Comparison of ENCODE assay signal across 8 cellular contexts in the genomic region with DNA sequence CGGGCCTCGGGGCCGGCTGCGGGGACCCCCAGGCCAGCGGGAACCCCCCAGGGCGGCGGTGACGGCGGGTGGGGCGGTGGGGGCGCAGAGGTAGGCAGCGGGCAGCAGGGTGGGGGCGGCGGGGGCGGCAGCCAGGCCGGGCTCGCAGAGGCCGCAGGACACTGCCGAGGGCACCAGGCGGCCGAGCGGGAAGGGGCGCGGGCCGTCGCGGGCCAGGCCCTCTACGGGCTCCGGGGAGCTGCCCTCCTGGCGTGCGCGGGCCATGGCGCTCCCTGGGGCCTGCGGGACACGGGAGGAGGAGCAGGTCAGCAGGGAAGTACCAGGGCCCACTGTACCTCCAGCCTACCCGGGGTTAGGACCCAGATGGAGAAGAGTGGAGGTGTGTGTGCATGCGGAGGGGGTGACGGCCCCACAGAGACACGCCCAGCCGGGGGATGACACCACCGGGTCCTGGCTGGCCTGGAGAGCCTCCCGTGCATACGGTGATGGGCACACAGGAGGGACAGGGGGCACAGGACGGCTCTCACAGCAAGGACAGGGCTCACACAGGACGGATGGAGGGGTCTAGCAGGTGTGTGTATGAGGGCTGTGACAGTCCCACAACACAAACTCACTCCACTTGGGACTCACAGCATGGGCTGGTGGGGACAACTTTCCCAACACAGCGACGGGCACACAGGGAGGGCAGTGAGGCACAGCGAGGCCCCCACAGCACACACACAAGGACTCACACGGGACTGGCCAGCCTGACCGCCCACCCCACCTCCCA. TPM values are rescaled to one million over a fixed set of nuclear protein-coding genes. Genes with fewer than 3 reads are reported as not detected.
DNase-seq lines count a peak whose midpoint lies in the region; ATAC-seq and TF ChIP-seq lines count a peak whose summit lies in the region.

No MANE protein-coding gene starts in this region.

- peak overlapping the region; percentile 74 for H3K4me3 Mint-ChIP-seq in activated naive CD4-positive, alpha-beta T cell treated with anti-CD3 and anti-CD28 coated beads, Interleukin-2, amount 10 ng/mL, durations not matched to agents 7 days and 5 days

- CTCF ChIA-PET in activated naive CD4-positive, alpha-beta T cell treated with anti-CD3 and anti-CD28 coated beads, Interleukin-2, amount 10 ng/mL, durations not matched to agents 7 days and 5 days (lab: Charles Lee) = interaction anchor here (1.8 kb wide), 2 partner anchors 18 kb away, joined by 5 to 9 read pairs; no protein-coding TSS in a partner anchor

- DNase-seq in NCI-H2227 (lab: John Stamatoyannopoulos, UW; ENCODE audit: unreplicated experiment) = peak; percentile 34
- DNase-seq in NCI-H2227 treated with DMSO at 0.1 percent for 48 hours (lab: John Stamatoyannopoulos, UW) = no peak
- DNase-seq in activated naive CD4-positive, alpha-beta T cell treated with anti-CD3 and anti-CD28 coated beads, Interleukin-2, amount 10 ng/mL, durations not matched to agents 7 days and 5 days = peak; percentile 66
- peak; percentile 69 for DNase-seq in left ventricle myocardium superior
- no peak for DNase-seq in inferior parietal cortex (ENCODE audit: extremely low spot score)
- DNase-seq in KG1 (lab: John Stamatoyannopoulos, UW) = no peak

- H3K36me3 Mint-ChIP-seq in activated naive CD4-positive, alpha-beta T cell treated with anti-CD3 and anti-CD28 coated beads, Interleukin-2, amount 10 ng/mL, durations not matched to agents 7 days and 5 days = peaks cover 8% of the 10 kb centered on the region

- peak overlapping the region; percentile 96 for H3K4me3 ChIP-seq in OCI-LY3 (ENCODE audit: low read length)
- peak overlapping the region; percentile 88 to 98 (median 92) for H3K4me3 ChIP-seq in skeletal muscle tissue (ENCODE audit: low read length in 3 of 3)

- H3K36me3 ChIP-seq in OCI-LY3 (replicated peaks; ENCODE audit: low read depth, low read length) = peaks cover 11% of the 10 kb centered on the region
- H3K36me3 ChIP-seq in skeletal muscle tissue (ENCODE audit: control insufficient read depth in 3 of 3, insufficient read depth in 3 of 3, low read length in 3 of 3) = peaks cover 2 to 5% (median 4%) of the 10 kb centered on the region in 3 donors

- H3K4me1 ChIP-seq in OCI-LY3 (ENCODE audit: low read length) (peaks cover 48% of the 10 kb centered on the region), skeletal muscle tissue (ENCODE audit: control insufficient read depth in 3 of 3, insufficient read depth in 3 of 3, low read length in 3 of 3) (peaks cover 45 to 56% (median 46%) of the 10 kb centered on the region in 3 donors)

- H3K9me3 ChIP-seq in OCI-LY3 (ENCODE audit: insufficient read depth, low read length) = no peaks in the 10 kb centered on the region
- H3K9me3 ChIP-seq in skeletal muscle tissue (ENCODE audit: control insufficient read depth in 3 of 3, low read length in 3 of 3) = no peaks in the 10 kb centered on the region

- H3K27ac Mint-ChIP-seq in activated naive CD4-positive, alpha-beta T cell treated with anti-CD3 and anti-CD28 coated beads, Interleukin-2, amount 10 ng/mL, durations not matched to agents 7 days and 5 days = no peak overlapping the region

- H3K9me3 Mint-ChIP-seq in activated naive CD4-positive, alpha-beta T cell treated with anti-CD3 and anti-CD28 coated beads, Interleukin-2, amount 10 ng/mL, durations not matched to agents 7 days and 5 days = no peaks in the 10 kb centered on the region

- peaks cover 40% of the 10 kb centered on the region for H3K79me2 ChIP-seq in OCI-LY3 (ENCODE audit: low read length)

- H4K20me1 ChIP-seq in OCI-LY3 (ENCODE audit: insufficient read depth, low read length) = peaks cover 17% of the 10 kb centered on the region

- H3K9ac ChIP-seq in OCI-LY3 (ENCODE audit: low read length) (peak overlapping the region; percentile 92), skeletal muscle tissue (ENCODE audit: low read depth in 1 of 3, low read length in 3 of 3) (peak overlapping the region; percentile 98 to 100 (median 99))

- ATAC-seq in left ventricle myocardium superior = peak; percentile 1

- H2AFZ ChIP-seq in OCI-LY3 (ENCODE audit: low read depth, low read length) = no peak overlapping the region

- H3K27me3 ChIP-seq in OCI-LY3 (ENCODE audit: low read depth, low read length) (no peaks in the 10 kb centered on the region), skeletal muscle tissue (ENCODE audit: control insufficient read depth in 3 of 3, insufficient read depth in 3 of 3, low read length in 3 of 3) (no peaks in the 10 kb centered on the region)

- intact Hi-C loops in left ventricle myocardium superior (cut with micrococcal nuclease) = no loop called here

- peaks cover 8% of the 10 kb centered on the region for H3K27me3 Mint-ChIP-seq in activated naive CD4-positive, alpha-beta T cell treated with anti-CD3 and anti-CD28 coated beads, Interleukin-2, amount 10 ng/mL, durations not matched to agents 7 days and 5 days

- peak overlapping the region; percentile 88 for H3K27ac ChIP-seq in OCI-LY3 (ENCODE audit: low read length)
- H3K27ac ChIP-seq in skeletal muscle tissue (ENCODE audit: low read depth, low read length) = peak overlapping the region; percentile 100

- TF ChIP-seq CTCF in OCI-LY3 (IDR thresholded peaks at IDR 0.05; ENCODE audit: low read depth, low read length) = no peak

- H3K4me1 Mint-ChIP-seq in activated naive CD4-positive, alpha-beta T cell treated with anti-CD3 and anti-CD28 coated beads, Interleukin-2, amount 10 ng/mL, durations not matched to agents 7 days and 5 days = peaks cover 37% of the 10 kb centered on the region

- peak overlapping the region; percentile 89 for H3K4me2 ChIP-seq in OCI-LY3 (ENCODE audit: low read length)

RNA-seq across cellular contexts. Expression of gene BBC3, which starts 2.6 kb away (rescaled TPM):
- total RNA-seq in left ventricle myocardium superior (5.1 TPM), skeletal muscle tissue (2.6 TPM)

RNA-seq across cellular contexts. Expression of gene CCDC9, which starts 28.0 kb away (rescaled TPM):
- total RNA-seq in left ventricle myocardium superior = 19.2 TPM
- 4.2 TPM for total RNA-seq in skeletal muscle tissue

RNA-seq across cellular contexts. Expression of gene INAFM1, which starts 46.3 kb away (rescaled TPM):
- total RNA-seq in left ventricle myocardium superior (12.7 TPM), skeletal muscle tissue (1.6 TPM)

Comparison
In these comparisons a context has a peak if more than half of its experiments do, and no peak if none do; other contexts are left out.
1. DNase-seq: peak in NCI-H2227 (single experiment), activated naive CD4-positive, alpha-beta T cell treated with anti-CD3 and anti-CD28 coated beads, Interleukin-2, amount 10 ng/mL, durations not matched to agents 7 days and 5 days (single experiment) and left ventricle myocardium superior (single experiment); none in NCI-H2227 treated with DMSO at 0.1 percent for 48 hours (single experiment), inferior parietal cortex (single experiment) and KG1 (single experiment).